In genomic region chr12:55965941-55966407, GRCh38 we compare ENCODE assay signal across 8 cellular contexts. TPM values are rescaled to one million over a fixed set of nuclear protein-coding genes. Genes with fewer than 3 reads are reported as not detected.
DNase-seq lines count a peak whose midpoint lies in the region; ATAC-seq, FAIRE-seq and TF ChIP-seq lines count a peak whose summit lies in the region.

TSS of gene PMEL (minus strand) at chr12:55966042. CDS start at chr12:55966011, 31 bp downstream.

- peak within 1 kb of the TSS; percentile 94 for H3K4me3 Mint-ChIP-seq in stimulated activated naive CD8-positive, alpha-beta T cell treated with anti-CD3 and anti-CD28 coated beads, Interleukin-15, Interleukin-2, amounts not matched to agents 100 ng/mL and 50 ng/mL, for 24 hours
- peak within 1 kb of the TSS; percentile 96 for H3K4me3 Mint-ChIP-seq in activated naive CD8-positive, alpha-beta T cell

- ATAC-seq in stimulated activated naive CD8-positive, alpha-beta T cell treated with anti-CD3 and anti-CD28 coated beads, Interleukin-15, Interleukin-2, amounts not matched to agents 100 U/mL and 50 U/mL, for 24 hours = no peak
- ATAC-seq in HG03460 (IDR thresholded peaks at IDR 0.05; ENCODE audit: unreplicated experiment) = no peak

- H3K36me3 ChIP-seq in hepatocyte (replicated peaks; ENCODE audit: insufficient read depth, low read depth) (no peaks in the 10 kb centered on the region), small intestine (ENCODE audit: control insufficient read depth in 2 of 2, insufficient read depth in 2 of 2, low read length in 2 of 2) (no peaks in the 10 kb centered on the region)

- WGBS in hepatocyte (ENCODE audit: low lambda C conversion rate, missing lambda C conversion rate) = 18% methylated on average over 4 of the region's 4 CpGs
- 5 to 10% (median 7%) methylated on average over 3 to 4 of the region's 4 CpGs for whole genome bisulfite sequencing in small intestine, 3 donors

- peak within 1 kb of the TSS; percentile 85 for H3K4me2 ChIP-seq in hepatocyte

- H3K4me1 ChIP-seq in hepatocyte (ENCODE audit: insufficient read depth) (peaks cover 22% of the 10 kb centered on the region), small intestine (ENCODE audit: control insufficient read depth in 2 of 2, insufficient read depth in 1 of 2, low read depth in 1 of 2, low read length in 1 of 2) (peaks cover 0 to 8% of the 10 kb centered on the region in 2 donors)

- H3K27me3 ChIP-seq in hepatocyte (no peaks in the 10 kb centered on the region), small intestine (ENCODE audit: control insufficient read depth in 2 of 2, insufficient read depth in 2 of 2, low read length in 2 of 2) (no peaks in the 10 kb centered on the region)

- H3K9me3 ChIP-seq in hepatocyte (ENCODE audit: low read depth) = no peaks in the 10 kb centered on the region
- H3K9me3 ChIP-seq in small intestine (ENCODE audit: control insufficient read depth, low read depth) = no peaks in the 10 kb centered on the region

- peaks cover 17% of the 10 kb centered on the region for H3K36me3 Mint-ChIP-seq in stimulated activated naive CD8-positive, alpha-beta T cell treated with anti-CD3 and anti-CD28 coated beads, Interleukin-15, Interleukin-2, amounts not matched to agents 100 ng/mL and 50 ng/mL, for 24 hours (ENCODE audit: low read depth)
- peaks cover 7% of the 10 kb centered on the region for H3K36me3 Mint-ChIP-seq in activated naive CD8-positive, alpha-beta T cell

- H3K27ac ChIP-seq in hepatocyte = peak within 1 kb of the TSS; percentile 90
- H3K27ac ChIP-seq in small intestine (ENCODE audit: low read depth in 1 of 2, low read length in 1 of 2) = peak within 1 kb of the TSS; percentile 58 to 76

- H4K20me1 ChIP-seq in hepatocyte (ENCODE audit: insufficient read depth, poor library complexity, severe bottlenecking) = no peaks in the 10 kb centered on the region

- H3K27ac Mint-ChIP-seq in stimulated activated naive CD8-positive, alpha-beta T cell treated with anti-CD3 and anti-CD28 coated beads, Interleukin-15, Interleukin-2, amounts not matched to agents 100 ng/mL and 50 ng/mL, for 24 hours = peak within 1 kb of the TSS; percentile 90
- H3K27ac Mint-ChIP-seq in activated naive CD8-positive, alpha-beta T cell = peak within 1 kb of the TSS; percentile 88

- peak within 1 kb of the TSS; percentile 88 for H2AFZ ChIP-seq in hepatocyte

- DNase-seq in stimulated activated naive CD8-positive, alpha-beta T cell treated with anti-CD3 and anti-CD28 coated beads, Interleukin-15, Interleukin-2, amounts not matched to agents 100 U/mL and 50 U/mL, for 24 hours = no peak
- DNase-seq in hepatocyte (ENCODE audit: low spot score) = peak; percentile 32
- DNase-seq in small intestine = no peak
- no peak for DNase-seq in NCI-H146 (lab: John Stamatoyannopoulos, UW)
- DNase-seq in NCI-H187 (lab: John Stamatoyannopoulos, UW) = no peak

- no peaks in the 10 kb centered on the region for H3K27me3 Mint-ChIP-seq in stimulated activated naive CD8-positive, alpha-beta T cell treated with anti-CD3 and anti-CD28 coated beads, Interleukin-15, Interleukin-2, amounts not matched to agents 100 ng/mL and 50 ng/mL, for 24 hours
- no peaks in the 10 kb centered on the region for H3K27me3 Mint-ChIP-seq in activated naive CD8-positive, alpha-beta T cell

- FAIRE-seq in small intestine (lab: Jason Lieb, UNC) = no peak

- TF ChIP-seq CTCF in hepatocyte (IDR thresholded peaks at IDR 0.05; ENCODE audit: poor library complexity) = no peak

- no peaks in the 10 kb centered on the region for H3K9me3 Mint-ChIP-seq in stimulated activated naive CD8-positive, alpha-beta T cell treated with anti-CD3 and anti-CD28 coated beads, Interleukin-15, Interleukin-2, amounts not matched to agents 100 ng/mL and 50 ng/mL, for 24 hours
- H3K9me3 Mint-ChIP-seq in activated naive CD8-positive, alpha-beta T cell (ENCODE audit: low read depth) = no peaks in the 10 kb centered on the region

- H3K79me2 ChIP-seq in hepatocyte = peaks cover 31% of the 10 kb centered on the region

- H3K4me1 Mint-ChIP-seq in stimulated activated naive CD8-positive, alpha-beta T cell treated with anti-CD3 and anti-CD28 coated beads, Interleukin-15, Interleukin-2, amounts not matched to agents 100 ng/mL and 50 ng/mL, for 24 hours (ENCODE audit: low read depth) = peaks cover 28% of the 10 kb centered on the region
- H3K4me1 Mint-ChIP-seq in activated naive CD8-positive, alpha-beta T cell (ENCODE audit: low read depth) = peaks cover 29% of the 10 kb centered on the region

- peak within 1 kb of the TSS; percentile 89 for H3K4me3 ChIP-seq in hepatocyte
- peak within 1 kb of the TSS; percentile 75 to 78 for H3K4me3 ChIP-seq in small intestine (ENCODE audit: low read depth in 1 of 2, low read length in 2 of 2)

- H3K9me2 ChIP-seq in hepatocyte (replicated peaks; ENCODE audit: insufficient read depth) = no peaks in the 10 kb centered on the region

RNA-seq across cellular contexts. Expression of gene PMEL, which starts in this region (rescaled TPM):
- total RNA-seq in hepatocyte = 8.6 and 15.3 TPM in 2 replicates
- 27.9 and 34.2 TPM in 2 replicates for polyA plus RNA-seq in hepatocyte
- 1 to 10 TPM; 1.8 to 3.1 (median 2.2) TPM for polyA plus RNA-seq in small intestine
